ENCODE assay signal across 23 cellular contexts in genomic region chr18:23953984-23954383, GRCh38.
"Had no signal": no experiment of that assay in that cellular context is flagged by ENCODE, and none has a peak within 500 bp of the region (broad histone marks: within the 10 kb centered on the region; RNA-seq: fewer than 3 reads in every experiment).

No MANE protein-coding gene starts in this region.

- H3K4me3 Mint-ChIP-seq: immature natural killer cell; memory B cell; naive thymus-derived CD8-positive, alpha-beta T cell; nephron progenitor cell; stimulated activated naive B cell treated with anti-CD40 and anti-IgM and Interleukin-4, amounts not matched to agents 10 μg/mL and 1 μg/mL and 100 μg/mL, for 72 hours had no signal

- H3K27ac Mint-ChIP-seq: immature natural killer cell; memory B cell; nephron progenitor cell; progenitor cell of endocrine pancreas; stimulated activated naive B cell treated with anti-CD40 and anti-IgM and Interleukin-4, amounts not matched to agents 10 μg/mL and 1 μg/mL and 100 μg/mL, for 72 hours had no signal

- H3K9me3 Mint-ChIP-seq: immature natural killer cell; memory B cell; naive thymus-derived CD8-positive, alpha-beta T cell; nephron progenitor cell; neural progenitor cell; stimulated activated naive B cell treated with anti-CD40 and anti-IgM and Interleukin-4, amounts not matched to agents 10 μg/mL and 1 μg/mL and 100 μg/mL, for 72 hours had no signal

- DNase-seq: hippocampal formation; immature natural killer cell; left ventricle myocardium inferior; midbrain; mucosa of descending colon; naive thymus-derived CD8-positive, alpha-beta T cell; nephron progenitor cell; occipital lobe; right lobe of liver; stimulated activated CD4-positive, alpha-beta T cell treated with anti-CD3 and anti-CD28 coated beads, Interleukin-2, amount 100 ng/mL, for 24 hours; stimulated activated CD4-positive, alpha-beta T cell treated with anti-CD3 and anti-CD28 coated beads, Interleukin-4, amount 100 ng/mL, for 1 hour; stimulated activated naive B cell treated with anti-CD40 and anti-IgM and Interleukin-4, amounts not matched to agents 10 μg/mL and 1 μg/mL and 100 μg/mL, for 72 hours; stimulated activated naive CD8-positive, alpha-beta T cell treated with anti-CD3 and anti-CD28 coated beads, Interleukin-15, Interleukin-2, amounts not matched to agents 100 U/mL and 50 U/mL, for 24 hours; stomach; testis; thyroid gland; transverse colon; upper lobe of left lung had no signal

- H3K4me1 Mint-ChIP-seq: immature natural killer cell, memory B cell had no signal

- H3K27me3 Mint-ChIP-seq: memory B cell; naive thymus-derived CD8-positive, alpha-beta T cell; stimulated activated naive B cell treated with anti-CD40 and anti-IgM and Interleukin-4, amounts not matched to agents 10 μg/mL and 1 μg/mL and 100 μg/mL, for 72 hours had no signal

- FAIRE-seq: islet of Langerhans, urothelium cell line had no signal

- H3K36me3 Mint-ChIP-seq: memory B cell; naive thymus-derived CD8-positive, alpha-beta T cell; neural progenitor cell; stimulated activated naive B cell treated with anti-CD40 and anti-IgM and Interleukin-4, amounts not matched to agents 10 μg/mL and 1 μg/mL and 100 μg/mL, for 72 hours had no signal

- ATAC-seq: mucosa of descending colon; naive thymus-derived CD8-positive, alpha-beta T cell; right lobe of liver; stimulated activated naive B cell treated with anti-CD40 and anti-IgM and Interleukin-4, amounts not matched to agents 10 μg/mL and 1 μg/mL and 100 μg/mL, for 72 hours; stimulated activated naive CD8-positive, alpha-beta T cell treated with anti-CD3 and anti-CD28 coated beads, Interleukin-15, Interleukin-2, amounts not matched to agents 100 U/mL and 50 U/mL, for 24 hours had no signal
